ENCODE assay signal across 25 cellular contexts in genomic region chr22:44881624-44882023, GRCh38.
"Had no signal": no experiment of that assay in that cellular context is flagged by ENCODE, and none has a peak within 500 bp of the region (broad histone marks: within the 10 kb centered on the region; RNA-seq: fewer than 3 reads in every experiment).

No MANE protein-coding gene starts in this region.

- H3K27me3 Mint-ChIP-seq: activated CD4-positive, alpha-beta memory T cell treated with anti-CD3 and anti-CD28 coated beads, Interleukin-2, amount 10 ng/mL, durations not matched to agents 7 days and 5 days; activated CD4-positive, alpha-beta T cell treated with anti-CD3 and anti-CD28 coated beads, Interleukin-2, amount 10 ng/mL, durations not matched to agents 24 days and 14 days; activated naive CD4-positive, alpha-beta T cell treated with anti-CD3 and anti-CD28 coated beads, Interleukin-2, amount 50 U/mL, for 24 hours; type B pancreatic cell had no signal

- H3K4me3 Mint-ChIP-seq: activated CD4-positive, alpha-beta memory T cell treated with anti-CD3 and anti-CD28 coated beads, Interleukin-2, amount 10 ng/mL, durations not matched to agents 7 days and 5 days; activated CD4-positive, alpha-beta T cell treated with anti-CD3 and anti-CD28 coated beads, Interleukin-2, amount 10 ng/mL, durations not matched to agents 24 days and 14 days; activated naive CD4-positive, alpha-beta T cell treated with anti-CD3 and anti-CD28 coated beads, Interleukin-2, amount 50 U/mL, for 24 hours; natural killer cell; T-helper 1 cell treated with Interleukin-12 subunit alpha and Interleukin-12 subunit beta and Interleukin-4 antibody, amounts not matched to agents 30 μg/mL and 1 μg/mL, for 36 hours; type B pancreatic cell had no signal

- H3K4me1 Mint-ChIP-seq: activated CD4-positive, alpha-beta memory T cell treated with anti-CD3 and anti-CD28 coated beads, Interleukin-2, amount 10 ng/mL, durations not matched to agents 7 days and 5 days; activated CD4-positive, alpha-beta T cell treated with anti-CD3 and anti-CD28 coated beads, Interleukin-2, amount 10 ng/mL, durations not matched to agents 24 days and 14 days; activated naive CD4-positive, alpha-beta T cell treated with anti-CD3 and anti-CD28 coated beads, Interleukin-2, amount 50 U/mL, for 24 hours; natural killer cell had no signal

- H3K27me3 ChIP-seq: adrenal gland, ascending aorta, brain microvascular endothelial cell, esophagus squamous epithelium, gastroesophageal sphincter, heart left ventricle, SJSA1 had no signal

- H3K4me3 ChIP-seq: adrenal gland, ascending aorta, esophagus squamous epithelium, gastroesophageal sphincter, heart left ventricle, lower lobe of right lung, prostate gland, SJSA1, thoracic aorta had no signal

- H3K4me1 ChIP-seq: adrenal gland, ascending aorta, esophagus squamous epithelium, gastroesophageal sphincter, heart left ventricle, lower lobe of right lung, prostate gland, SJSA1 had no signal

- ATAC-seq: gastroesophageal sphincter, heart left ventricle, left colon, lower lobe of right lung, natural killer cell had no signal

- H3K27ac ChIP-seq: adrenal gland, ascending aorta, brain microvascular endothelial cell, esophagus squamous epithelium, gastroesophageal sphincter, heart left ventricle, lower lobe of right lung, SJSA1, thoracic aorta had no signal

- H3K27ac Mint-ChIP-seq: activated CD4-positive, alpha-beta memory T cell treated with anti-CD3 and anti-CD28 coated beads, Interleukin-2, amount 10 ng/mL, durations not matched to agents 7 days and 5 days; activated CD4-positive, alpha-beta T cell treated with anti-CD3 and anti-CD28 coated beads, Interleukin-2, amount 10 ng/mL, durations not matched to agents 24 days and 14 days; activated naive CD4-positive, alpha-beta T cell treated with anti-CD3 and anti-CD28 coated beads, Interleukin-2, amount 50 U/mL, for 24 hours; natural killer cell; T-helper 1 cell treated with Interleukin-12 subunit alpha and Interleukin-12 subunit beta and Interleukin-4 antibody, amounts not matched to agents 30 μg/mL and 1 μg/mL, for 36 hours; type B pancreatic cell had no signal

- H3K9me3 Mint-ChIP-seq: activated CD4-positive, alpha-beta memory T cell treated with anti-CD3 and anti-CD28 coated beads, Interleukin-2, amount 10 ng/mL, durations not matched to agents 7 days and 5 days; activated naive CD4-positive, alpha-beta T cell treated with anti-CD3 and anti-CD28 coated beads, Interleukin-2, amount 50 U/mL, for 24 hours; natural killer cell had no signal

- H3K9me3 ChIP-seq: adrenal gland, lower lobe of right lung, prostate gland, SJSA1, thoracic aorta had no signal

- H3K36me3 Mint-ChIP-seq: activated naive CD4-positive, alpha-beta T cell treated with anti-CD3 and anti-CD28 coated beads, Interleukin-2, amount 50 U/mL, for 24 hours; natural killer cell had no signal

- H3K36me3 ChIP-seq: adrenal gland, ascending aorta, brain microvascular endothelial cell, esophagus squamous epithelium, heart left ventricle, lower lobe of right lung, prostate gland, SJSA1, thoracic aorta had no signal

- DNase-seq: activated CD4-positive, alpha-beta memory T cell treated with anti-CD3 and anti-CD28 coated beads, Interleukin-2, amount 10 ng/mL, durations not matched to agents 7 days and 5 days; activated CD4-positive, alpha-beta T cell treated with anti-CD3 and anti-CD28 coated beads, Interleukin-2, amount 10 ng/mL, durations not matched to agents 24 days and 14 days; activated CD4-positive, CD25-positive, alpha-beta regulatory T cell; activated gamma-delta T cell treated with Interleukin-2 at 50 U/mL for 16 hours; brain microvascular endothelial cell; central memory CD4-positive, alpha-beta T cell; esophagus squamous epithelium; left colon; lower lobe of right lung; natural killer cell; small intestine; stimulated activated CD4-positive, alpha-beta T cell treated with anti-CD3 and anti-CD28 coated beads, Interleukin-15, amount 100 ng/mL, for 24 hours; stimulated activated CD8-positive, alpha-beta memory T cell treated with anti-CD3 and anti-CD28 coated beads, Interleukin-4, amount 100 ng/mL, for 48 hours; stimulated activated naive CD4-positive, alpha-beta T cell; T1000 had no signal
